16 cellular contexts compared by ENCODE assay signal in the genomic region with DNA sequence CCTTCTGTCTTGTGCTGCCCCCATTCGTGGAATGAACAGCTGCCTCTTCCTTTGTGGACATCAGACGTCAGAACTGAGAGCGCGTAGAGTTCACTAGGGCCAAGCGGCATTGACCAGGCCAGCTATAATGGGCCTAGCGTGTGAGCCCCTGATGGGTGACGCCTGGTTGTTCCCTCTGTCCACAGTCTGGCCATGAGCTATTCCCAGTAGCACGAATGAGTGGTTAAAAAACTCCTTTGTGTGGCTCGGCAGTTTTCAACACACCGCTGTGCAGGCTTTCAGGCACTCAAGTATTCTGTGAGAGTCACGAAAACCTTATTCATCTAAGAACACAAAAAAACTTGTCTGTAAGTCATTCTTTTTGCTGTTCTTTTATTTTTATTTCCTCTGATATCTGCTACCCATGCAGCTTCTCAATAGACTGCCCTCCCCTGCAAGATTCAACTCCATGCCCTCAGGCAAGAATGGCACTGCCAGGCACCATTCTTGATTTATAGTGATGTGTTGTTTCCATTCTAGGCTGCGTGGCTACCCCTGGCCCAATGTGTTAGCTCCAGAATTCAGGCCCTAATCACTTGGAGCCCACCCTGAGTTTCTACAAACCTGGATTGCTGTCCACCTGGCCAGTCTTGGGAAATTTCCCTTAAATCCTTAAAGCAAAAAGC. TPM values are rescaled to one million over a fixed set of nuclear protein-coding genes. Genes with fewer than 3 reads are reported as not detected.
"Had no signal": no experiment of that assay in that cellular context is flagged by ENCODE, and none has a peak within 500 bp of the region (broad histone marks: within the 10 kb centered on the region; RNA-seq: fewer than 3 reads in every experiment).

No MANE protein-coding gene starts in this region.

- DNase-seq: activated CD4-positive, alpha-beta T cell treated with anti-CD3 and anti-CD28 coated beads, Interleukin-2, amount 50 U/mL, for 48 hours; activated CD4-positive, CD25-positive, alpha-beta regulatory T cell treated with anti-CD3 and anti-CD28 coated beads, Interleukin-2, amount 50 U/mL, for 72 hours; activated naive CD4-positive, alpha-beta T cell treated with anti-CD3 and anti-CD28 coated beads for 36 hours; activated T-cell treated with anti-CD3 and anti-CD28 coated beads, Interleukin-2, amount 50 U/mL, for 1 hour; effector CD4-positive, alpha-beta T cell; esophagus squamous epithelium; stimulated activated CD4-positive, alpha-beta T cell treated with anti-CD3 and anti-CD28 coated beads, Interleukin-15, amount 100 ng/mL, for 24 hours; stimulated activated CD4-positive, alpha-beta T cell treated with anti-CD3 and anti-CD28 coated beads, Interleukin-4, amount 100 ng/mL, for 1 hour; stimulated activated naive B cell treated with anti-CD40 and anti-IgM and Interleukin-4, amounts not matched to agents 10 μg/mL and 1 μg/mL and 100 μg/mL, for 72 hours; T-cell; T1000; trophoblast cell had no signal

- H3K27ac ChIP-seq: cardiac muscle cell, esophagus squamous epithelium, right atrium auricular region, SJSA1, skin epidermis had no signal

- H3K36me3 ChIP-seq: cardiac muscle cell, esophagus squamous epithelium, right atrium auricular region, SJSA1 had no signal

- H3K4me3 ChIP-seq: cardiac muscle cell, esophagus squamous epithelium, right atrium auricular region, SJSA1, skin epidermis had no signal

- H3K27me3 ChIP-seq: esophagus squamous epithelium, right atrium auricular region, SJSA1 had no signal

- ATAC-seq: stimulated activated naive B cell treated with anti-CD40 and anti-IgM and Interleukin-4, amounts not matched to agents 10 μg/mL and 1 μg/mL and 100 μg/mL, for 72 hours; T-cell had no signal

- H3K9me3 ChIP-seq: esophagus squamous epithelium, right atrium auricular region, SJSA1 had no signal

RNA-seq across cellular contexts. Expression of a gene that starts 52.5 kb away (rescaled TPM):
- total RNA-seq: activated naive CD4-positive, alpha-beta T cell treated with anti-CD3 and anti-CD28 coated beads for 36 hours; right atrium auricular region had no signal
- polyA plus RNA-seq: cardiac muscle cell had no signal
